Comparison of ENCODE assay signal across 19 cellular contexts in the genomic region with DNA sequence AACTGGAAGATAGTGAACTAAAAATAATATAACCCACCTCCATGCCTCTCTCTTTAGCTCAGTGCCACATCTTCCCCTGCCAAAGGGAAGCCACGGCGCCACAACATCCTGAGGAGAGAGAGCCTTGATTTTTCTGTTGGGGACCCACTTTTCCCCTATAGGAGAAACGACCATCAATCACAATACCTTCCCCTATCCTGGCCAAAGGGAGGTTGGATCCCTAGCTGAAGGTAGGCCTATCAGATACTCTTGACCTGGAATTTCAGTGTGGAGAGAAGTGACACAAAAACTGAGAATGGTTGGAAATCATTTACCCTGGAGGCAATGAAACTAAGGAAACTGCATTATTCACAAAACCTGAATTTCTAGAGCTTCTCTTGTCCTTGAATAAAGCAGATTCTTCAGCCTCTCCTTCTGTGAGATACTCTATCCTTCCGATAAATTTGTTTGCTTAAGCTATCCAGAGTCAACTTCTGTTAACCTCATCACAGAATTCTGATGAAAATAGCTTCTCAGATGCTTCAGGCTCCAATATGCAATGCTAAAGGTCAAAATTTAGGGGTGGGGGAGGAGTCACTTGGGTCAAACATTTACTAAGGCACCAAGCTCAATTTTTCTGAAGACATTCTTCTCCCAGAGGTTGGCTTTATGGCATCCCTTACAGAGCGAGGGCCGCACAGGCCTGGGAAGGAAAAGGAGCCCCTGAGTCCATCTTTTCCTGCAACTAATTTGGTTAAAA.
"Had no signal": no experiment of that assay in that cellular context is flagged by ENCODE, and none has a peak within 500 bp of the region (broad histone marks: within the 10 kb centered on the region; RNA-seq: fewer than 3 reads in every experiment).

No MANE protein-coding gene starts in this region.

- H3K4me3 Mint-ChIP-seq: activated CD4-positive, alpha-beta memory T cell treated with anti-CD3 and anti-CD28 coated beads for 36 hours; activated CD8-positive, alpha-beta memory T cell treated with anti-CD3 and anti-CD28 coated beads, Interleukin-2, amount 10 ng/mL, durations not matched to agents 7 days and 5 days; activated naive CD4-positive, alpha-beta T cell treated with anti-CD3 and anti-CD28 coated beads for 36 hours; endodermal cell; neural crest cell; stimulated activated memory B cell treated with anti-CD40 and anti-IgM and Interleukin-4, amounts not matched to agents 10 μg/mL and 1 μg/mL and 100 μg/mL, for 72 hours; T-helper 2 cell treated with Interferon-gamma antibody and Interleukin-4, amounts not matched to agents 5 μg/mL and 100 μg/mL, for 36 hours had no signal

- H3K36me3 ChIP-seq: gastrocnemius medialis, pancreas, thyroid gland, vagina had no signal

- H3K27ac Mint-ChIP-seq: activated CD4-positive, alpha-beta memory T cell treated with anti-CD3 and anti-CD28 coated beads for 36 hours; activated CD8-positive, alpha-beta memory T cell treated with anti-CD3 and anti-CD28 coated beads, Interleukin-2, amount 10 ng/mL, durations not matched to agents 7 days and 5 days; activated naive CD4-positive, alpha-beta T cell treated with anti-CD3 and anti-CD28 coated beads for 36 hours; activated T-helper 2 cell treated with anti-CD3 and anti-CD28 coated beads, Interferon-gamma antibody, Interleukin-2, Interleukin-4, amounts not matched to agents 10 μg/mL and 5 μg/mL and 100 μg/mL, durations not matched to agents 14 hours and 24 hours and 36 hours; endodermal cell; stimulated activated memory B cell treated with anti-CD40 and anti-IgM and Interleukin-4, amounts not matched to agents 10 μg/mL and 1 μg/mL and 100 μg/mL, for 72 hours; T-helper 2 cell treated with Interferon-gamma antibody and Interleukin-4, amounts not matched to agents 5 μg/mL and 100 μg/mL, for 36 hours had no signal

- H3K9me3 ChIP-seq: gastrocnemius medialis, pancreas, thyroid gland, vagina had no signal

- H3K4me1 Mint-ChIP-seq: stimulated activated memory B cell treated with anti-CD40 and anti-IgM and Interleukin-4, amounts not matched to agents 10 μg/mL and 1 μg/mL and 100 μg/mL, for 72 hours had no signal

- FAIRE-seq: astrocyte, bronchial epithelial cell, islet of Langerhans, pancreas had no signal

- H3K27ac ChIP-seq: gastrocnemius medialis, pancreas, thyroid gland, vagina had no signal

- H3K27me3 Mint-ChIP-seq: activated CD4-positive, alpha-beta memory T cell treated with anti-CD3 and anti-CD28 coated beads for 36 hours; activated CD8-positive, alpha-beta memory T cell treated with anti-CD3 and anti-CD28 coated beads, Interleukin-2, amount 10 ng/mL, durations not matched to agents 7 days and 5 days had no signal

- ATAC-seq: activated CD8-positive, alpha-beta memory T cell treated with anti-CD3 and anti-CD28 coated beads, Interleukin-2, amount 10 ng/mL, durations not matched to agents 7 days and 5 days; gastrocnemius medialis; left ventricle myocardium superior; pancreas; stimulated activated memory B cell treated with anti-CD40 and anti-IgM and Interleukin-4, amounts not matched to agents 10 μg/mL and 1 μg/mL and 100 μg/mL, for 72 hours had no signal

- H3K9me3 Mint-ChIP-seq: activated CD4-positive, alpha-beta memory T cell treated with anti-CD3 and anti-CD28 coated beads for 36 hours; activated naive CD4-positive, alpha-beta T cell treated with anti-CD3 and anti-CD28 coated beads for 36 hours; stimulated activated memory B cell treated with anti-CD40 and anti-IgM and Interleukin-4, amounts not matched to agents 10 μg/mL and 1 μg/mL and 100 μg/mL, for 72 hours had no signal

- H3K27me3 ChIP-seq: dorsolateral prefrontal cortex, gastrocnemius medialis, pancreas, thyroid gland, vagina had no signal

- DNase-seq: activated CD4-positive, alpha-beta memory T cell treated with anti-CD3 and anti-CD28 coated beads for 36 hours; activated CD8-positive, alpha-beta memory T cell treated with anti-CD3 and anti-CD28 coated beads, Interleukin-2, amount 10 ng/mL, durations not matched to agents 7 days and 5 days; activated naive CD4-positive, alpha-beta T cell treated with anti-CD3 and anti-CD28 coated beads for 36 hours; activated T-cell treated with anti-CD3 and anti-CD28 coated beads, Interleukin-2, amount 50 U/mL, for 1 hour; dorsolateral prefrontal cortex; endodermal cell; gastrocnemius medialis; left ventricle myocardium superior; pancreas; stimulated activated CD4-positive, alpha-beta T cell treated with anti-CD3 and anti-CD28 coated beads, Interleukin-2, amount 100 ng/mL, for 48 hours; thyroid gland had no signal

- H3K36me3 Mint-ChIP-seq: activated CD4-positive, alpha-beta memory T cell treated with anti-CD3 and anti-CD28 coated beads for 36 hours had no signal

- H3K4me3 ChIP-seq: dorsolateral prefrontal cortex, gastrocnemius medialis, pancreas, thyroid gland, vagina had no signal
